In the genomic region with DNA sequence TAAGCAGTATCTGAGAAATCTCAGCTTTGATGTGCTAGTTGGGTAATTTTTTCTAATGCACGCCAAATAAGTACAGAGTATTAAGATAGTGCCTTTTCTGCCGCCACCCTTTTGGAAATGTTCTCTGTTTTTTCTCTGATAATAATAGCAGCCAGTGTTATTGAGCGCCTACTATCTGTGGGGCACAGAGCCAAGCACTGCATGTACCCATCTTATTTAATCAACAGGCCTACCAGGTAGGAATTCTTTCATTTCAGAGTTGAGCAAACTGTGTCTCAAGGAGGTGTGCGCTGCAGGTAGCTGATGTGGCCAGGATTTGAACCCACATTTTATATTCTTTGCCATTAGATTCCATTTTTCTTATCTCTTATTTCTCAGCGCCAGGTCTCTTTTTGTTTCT, we compare ENCODE assay signal across 7 cellular contexts. TPM values are rescaled to one million over a fixed set of nuclear protein-coding genes. Genes with fewer than 3 reads are reported as not detected.
DNase-seq lines count a peak whose midpoint lies in the region; ATAC-seq and TF ChIP-seq lines count a peak whose summit lies in the region.

No MANE protein-coding gene starts in this region.

- H3K36me3 Mint-ChIP-seq in activated CD4-positive, alpha-beta memory T cell treated with anti-CD3 and anti-CD28 coated beads, Interleukin-2, amount 10 ng/mL, durations not matched to agents 7 days and 5 days (ENCODE audit: low read depth), result peaks cover 69% of the 10 kb centered on the region

- peak overlapping the region in 7 of 8 donors; percentile 59 to 98 (median 88) for H3K4me3 ChIP-seq in spleen

- DNase-seq in HUDEP-2 (lab: John Stamatoyannopoulos, UW; ENCODE audit: unreplicated experiment in 76 of 76) (peak in 71 of 76 experiments; percentile 29 to 86 (median 64)), left cardiac atrium (peak; percentile 61), spleen (no peak), GM03348 (ENCODE audit: low spot score) (no peak), NCI-H748 (lab: John Stamatoyannopoulos, UW; ENCODE audit: unreplicated experiment) (no peak)
- no peak for DNase-seq in activated CD4-positive, alpha-beta memory T cell treated with anti-CD3 and anti-CD28 coated beads, Interleukin-2, amount 10 ng/mL, durations not matched to agents 7 days and 5 days

- POLR2A ChIA-PET in activated CD4-positive, alpha-beta memory T cell treated with anti-CD3 and anti-CD28 coated beads, Interleukin-2, amount 10 ng/mL, durations not matched to agents 7 days and 5 days (lab: Charles Lee), result interaction anchor here (1.7 kb wide), 1 partner anchor 19 kb away, joined by 7 read pairs; no protein-coding TSS in a partner anchor

- TF ChIP-seq CTCF in spleen (IDR thresholded peaks at IDR 0.05 in 8 of 11, conservative IDR thresholded peaks at IDR 0.05 in 3 of 11), result no peak

- CTCF ChIA-PET in activated CD4-positive, alpha-beta memory T cell treated with anti-CD3 and anti-CD28 coated beads, Interleukin-2, amount 10 ng/mL, durations not matched to agents 7 days and 5 days (lab: Charles Lee), result interaction anchor here (1.2 kb wide), 1 partner anchor 43 kb away, joined by 6 read pairs; no protein-coding TSS in a partner anchor

- H3K27me3 ChIP-seq in spleen (replicated peaks in 1 of 7), result no peaks in the 10 kb centered on the region

- H3K4me1 Mint-ChIP-seq in activated CD4-positive, alpha-beta memory T cell treated with anti-CD3 and anti-CD28 coated beads, Interleukin-2, amount 10 ng/mL, durations not matched to agents 7 days and 5 days, result peaks cover 60% of the 10 kb centered on the region

- H3K4me3 Mint-ChIP-seq in activated CD4-positive, alpha-beta memory T cell treated with anti-CD3 and anti-CD28 coated beads, Interleukin-2, amount 10 ng/mL, durations not matched to agents 7 days and 5 days, result peak overlapping the region; percentile 93

- WGBS in spleen, 5 donors, result 62 to 81% (median 73%) methylated on average over 5 of the region's 5 CpGs

- peaks cover 63 to 96% (median 81%) of the 10 kb centered on the region in 6 donors for H3K4me1 ChIP-seq in spleen

- ATAC-seq in left cardiac atrium (no peak), GM21381 (IDR thresholded peaks at IDR 0.05; ENCODE audit: unreplicated experiment) (no peak)

- no peak for TF ChIP-seq POLR2A in spleen (IDR thresholded peaks at IDR 0.05)

- peak overlapping the region; percentile 68 for H3K27ac Mint-ChIP-seq in activated CD4-positive, alpha-beta memory T cell treated with anti-CD3 and anti-CD28 coated beads, Interleukin-2, amount 10 ng/mL, durations not matched to agents 7 days and 5 days

- H3K36me3 ChIP-seq in spleen, result peaks cover 0 to 79% (median 56%) of the 10 kb centered on the region in 6 donors

- H3K27ac ChIP-seq in spleen, result peak overlapping the region in 7 of 8 donors; percentile 87 to 99 (median 95)

- intact Hi-C loops in left cardiac atrium (cut with DNase I) (no loop called here), spleen (cut with DNase I; ENCODE audit: low total_unique reads) (no loop called here)

- no peaks in the 10 kb centered on the region for H3K9me3 ChIP-seq in spleen

- no peaks in the 10 kb centered on the region for H3K27me3 Mint-ChIP-seq in activated CD4-positive, alpha-beta memory T cell treated with anti-CD3 and anti-CD28 coated beads, Interleukin-2, amount 10 ng/mL, durations not matched to agents 7 days and 5 days

- H3K9me3 Mint-ChIP-seq in activated CD4-positive, alpha-beta memory T cell treated with anti-CD3 and anti-CD28 coated beads, Interleukin-2, amount 10 ng/mL, durations not matched to agents 7 days and 5 days, result no peaks in the 10 kb centered on the region

RNA-seq across cellular contexts. Expression of gene EPN1, which starts 1.4 kb away (rescaled TPM):
- total RNA-seq in activated CD4-positive, alpha-beta memory T cell treated with anti-CD3 and anti-CD28 coated beads, Interleukin-2, amount 10 ng/mL, durations not matched to agents 7 days and 5 days, result 10 to 100 TPM; 63.9 to 64.5 TPM
- total RNA-seq in left cardiac atrium (100 to 1,000 TPM; 148 to 165 TPM), spleen (100 to 1,000 TPM; 100 to 166 (median 129) TPM)
- 100 to 1,000 TPM in 1 of 3 donors, 10 to 100 TPM in 2; 36.8 to 115 (median 42.6) TPM for polyA plus RNA-seq in spleen

RNA-seq across cellular contexts. Expression of gene U2AF2, which starts 21.5 kb away (rescaled TPM):
- total RNA-seq in activated CD4-positive, alpha-beta memory T cell treated with anti-CD3 and anti-CD28 coated beads, Interleukin-2, amount 10 ng/mL, durations not matched to agents 7 days and 5 days, result 100 to 1,000 TPM; 204 to 213 TPM
- total RNA-seq in left cardiac atrium, result 10 to 100 TPM; 82.4 to 87.5 TPM
- 100 to 1,000 TPM; 109 to 218 (median 176) TPM for total RNA-seq in spleen
- 100 to 1,000 TPM in 1 of 3 donors, 10 to 100 TPM in 2; 67.2 to 190 (median 85.5) TPM for polyA plus RNA-seq in spleen

RNA-seq across cellular contexts. Expression of gene CCDC106, which starts 28.4 kb away (rescaled TPM):
- 1 to 10 TPM; 3.7 to 3.8 TPM for total RNA-seq in activated CD4-positive, alpha-beta memory T cell treated with anti-CD3 and anti-CD28 coated beads, Interleukin-2, amount 10 ng/mL, durations not matched to agents 7 days and 5 days
- total RNA-seq in left cardiac atrium (10 to 100 TPM; 17.4 to 19.4 TPM), spleen (10 to 100 TPM; 11.9 to 23.4 (median 14.4) TPM)
- 10 to 100 TPM; 26.7 to 40.1 (median 37.8) TPM for polyA plus RNA-seq in spleen

RNA-seq across cellular contexts. Expression of gene ZNF581, which starts 32.9 kb away (rescaled TPM):
- total RNA-seq in activated CD4-positive, alpha-beta memory T cell treated with anti-CD3 and anti-CD28 coated beads, Interleukin-2, amount 10 ng/mL, durations not matched to agents 7 days and 5 days, result 10 to 100 TPM; 26.6 to 30.1 TPM
- total RNA-seq in left cardiac atrium (1 to 10 TPM; 8.4 to 8.6 TPM), spleen (10 to 100 TPM; 21.4 to 34.9 (median 27.2) TPM)
- 10 to 100 TPM; 39.8 to 46.5 (median 43.6) TPM for polyA plus RNA-seq in spleen

RNA-seq across cellular contexts. Expression of gene ZNF580, which starts 35.6 kb away (rescaled TPM):
- 10 to 100 TPM; 35.7 to 39.7 TPM for total RNA-seq in activated CD4-positive, alpha-beta memory T cell treated with anti-CD3 and anti-CD28 coated beads, Interleukin-2, amount 10 ng/mL, durations not matched to agents 7 days and 5 days
- total RNA-seq in left cardiac atrium (10 to 100 TPM; 17.7 to 27.7 TPM), spleen (10 to 100 TPM; 25.4 to 58.7 (median 31.7) TPM)
- polyA plus RNA-seq in spleen, result 10 to 100 TPM; 18.9 to 36.7 (median 33.3) TPM

Comparison
In these comparisons a context has a peak if more than half of its experiments do, and no peak if none do; other contexts are left out.
1. DNase-seq: peak in HUDEP-2 (71 of 76) and left cardiac atrium (single experiment); none in activated CD4-positive, alpha-beta memory T cell treated with anti-CD3 and anti-CD28 coated beads, Interleukin-2, amount 10 ng/mL, durations not matched to agents 7 days and 5 days (single experiment), spleen (single experiment), GM03348 (single experiment) and NCI-H748 (single experiment).